ENCODE assay signal across 15 cellular contexts in the genomic region with DNA sequence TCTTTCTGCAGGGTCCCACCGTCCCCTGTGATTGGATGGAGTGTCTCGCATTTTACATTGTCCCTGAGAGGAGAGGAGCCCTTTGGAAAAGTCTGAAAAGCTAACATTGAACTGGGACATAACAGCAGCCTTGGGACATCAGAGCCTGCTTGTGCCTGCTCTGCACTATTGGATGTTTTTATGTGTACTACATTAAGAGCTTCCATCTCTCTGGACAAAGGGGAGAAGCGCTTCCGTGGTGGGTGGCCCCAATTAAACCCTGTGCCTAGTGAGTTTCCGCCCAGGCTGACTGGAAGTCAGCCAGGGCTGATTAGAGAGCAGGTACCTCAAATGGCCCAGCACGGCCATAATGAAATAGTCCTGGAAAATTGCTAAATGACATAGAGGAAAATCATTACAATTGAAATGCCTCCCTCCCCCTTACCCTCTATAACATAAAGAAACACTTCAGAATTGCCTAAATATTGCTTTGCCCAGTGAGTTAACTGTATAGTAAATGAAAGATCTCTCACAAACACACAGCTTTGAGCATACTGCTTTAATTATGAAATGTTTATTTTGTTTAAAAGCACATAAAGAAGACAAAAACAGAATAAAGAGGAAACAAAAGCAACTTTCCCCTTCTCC. TPM values are rescaled to one million over a fixed set of nuclear protein-coding genes. Genes with fewer than 3 reads are reported as not detected.
DNase-seq lines count a peak whose midpoint lies in the region; ATAC-seq and TF ChIP-seq lines count a peak whose summit lies in the region.
"Had no signal": no experiment of that assay in that cellular context is flagged by ENCODE, and none has a peak within 500 bp of the region (broad histone marks: within the 10 kb centered on the region; RNA-seq: fewer than 3 reads in every experiment).

No MANE protein-coding gene starts in this region.

- H3K4me3 ChIP-seq in lower lobe of right lung = no peak overlapping the region
- H3K4me3 ChIP-seq: BLaER1 had no signal

- ATAC-seq in lower lobe of right lung = no peak
- ATAC-seq in HG03460 (IDR thresholded peaks at IDR 0.05; ENCODE audit: unreplicated experiment) = no peak

- H3K9me3 ChIP-seq in lower lobe of right lung = no peaks in the 10 kb centered on the region
- H3K9me3 ChIP-seq: BLaER1 had no signal

- no peak for TF ChIP-seq CTCF in lower lobe of right lung (IDR thresholded peaks at IDR 0.05)

- H3K4me1 ChIP-seq in lower lobe of right lung = no peaks in the 10 kb centered on the region

- H3K27me3 ChIP-seq in lower lobe of right lung (ENCODE audit: low read depth) = no peaks in the 10 kb centered on the region
- H3K27me3 ChIP-seq: BLaER1 had no signal

- intact Hi-C loops in lower lobe of right lung (cut with DNase I) = no loop called here

- no peak overlapping the region for H3K27ac ChIP-seq in lower lobe of right lung
- H3K27ac ChIP-seq: BLaER1 had no signal

- no peaks in the 10 kb centered on the region for H3K36me3 ChIP-seq in lower lobe of right lung
- H3K36me3 ChIP-seq: BLaER1 had no signal

- DNase-seq in NCI-H1436 (lab: John Stamatoyannopoulos, UW) (peak; percentile 20), NCI-H1436 treated with DMSO at 0.1 percent for 48 hours (lab: John Stamatoyannopoulos, UW) (no peak), NCI-H1105 treated with DMSO at 0.1 percent for 48 hours (lab: John Stamatoyannopoulos, UW) (peak; percentile 72), NCI-H2227 (lab: John Stamatoyannopoulos, UW; ENCODE audit: unreplicated experiment) (peak; percentile 48), retina (peak; percentile 70), lower lobe of right lung (no peak), ecto neural progenitor cell (ENCODE audit: low spot score) (no peak)
- DNase-seq: 8988T; CD8-positive, alpha-beta memory T cell; NCI-H2171 treated with DMSO at 0.1 percent for 48 hours; NCI-H526 treated with DMSO at 0.1 percent for 48 hours; SIG-M5; T-helper 2 cell had no signal

RNA-seq across cellular contexts. Expression of gene ADAMTS18, which starts 9.1 kb away (rescaled TPM):
- 0.09 TPM for total RNA-seq in lower lobe of right lung
- total RNA-seq: CD8-positive, alpha-beta memory T cell had no signal

Comparison
In these comparisons a context has a peak if more than half of its experiments do, and no peak if none do; other contexts are left out.
1. DNase-seq: peak in NCI-H1436 (single experiment), NCI-H1105 treated with DMSO at 0.1 percent for 48 hours (single experiment), NCI-H2227 (single experiment) and retina (single experiment); none in NCI-H1436 treated with DMSO at 0.1 percent for 48 hours (single experiment), lower lobe of right lung (single experiment) and ecto neural progenitor cell (single experiment).